Comparison of ENCODE assay signal across 8 cellular contexts in genomic region chr6:159959165-159959975, GRCh38. TPM values are rescaled to one million over a fixed set of nuclear protein-coding genes. Genes with fewer than 3 reads are reported as not detected.
DNase-seq lines count a peak whose midpoint lies in the region; ATAC-seq and TF ChIP-seq lines count a peak whose summit lies in the region.

No MANE protein-coding gene starts in this region.

- H3K9ac ChIP-seq in MM.1S (ENCODE audit: low read length), result no peak overlapping the region

- H3K27ac ChIP-seq in MM.1S (ENCODE audit: low read length) (no peak overlapping the region), right atrium auricular region (peak overlapping the region; percentile 38 to 46), transverse colon (peak overlapping the region; percentile 17 to 62 (median 42))

- in situ Hi-C loops in transverse colon (cut with MboI; ENCODE audit: low pct_ligation_motif_present in 1 of 4, low pct_unique_long_range_greater_than_20kb in 1 of 4, low sequenced_read_pairs in 3 of 4), result loop anchor here in 1 of 4 donors (25.0 kb wide), 1 partner anchor 272 kb away; the partner anchor contains the start of gene SOD2

- TF ChIP-seq POLR2A in transverse colon (IDR thresholded peaks at IDR 0.05), result no peak

- no peak overlapping the region for H3K4me2 ChIP-seq in MM.1S (ENCODE audit: low read depth, low read length)

- 0 out of 2 replicates have a peak overlapping the region, but pooled peaks have one; percentile 26 for H2AFZ ChIP-seq in MM.1S (ENCODE audit: low read length)

- DNase-seq in MM.1S (no peak), right atrium auricular region (ENCODE audit: low spot score) (no peak), transverse colon (no peak), Ammon's horn (ENCODE audit: low spot score) (no peak), nucleus accumbens (lab: John Stamatoyannopoulos, UW) (no peak)

- H3K4me1 ChIP-seq in MM.1S (ENCODE audit: low read length) (peaks cover 15% of the 10 kb centered on the region; the same call in 1 of the 2 replicates), right atrium auricular region (peaks cover 0 to 15% of the 10 kb centered on the region in 2 donors), transverse colon (no peaks in the 10 kb centered on the region)

- ATAC-seq in GM21619 (IDR thresholded peaks at IDR 0.05; ENCODE audit: unreplicated experiment) (peak; percentile 56), GM19455 (IDR thresholded peaks at IDR 0.05; ENCODE audit: unreplicated experiment) (no peak), GM19328 (IDR thresholded peaks at IDR 0.05; ENCODE audit: unreplicated experiment) (no peak)

- H3K9me3 ChIP-seq in MM.1S (replicated peaks; ENCODE audit: insufficient read depth, low read length), result no peaks in the 10 kb centered on the region
- H3K9me3 ChIP-seq in right atrium auricular region, result no peaks in the 10 kb centered on the region
- H3K9me3 ChIP-seq in transverse colon, result no peaks in the 10 kb centered on the region

- intact Hi-C loops in transverse colon (cut with DNase I; ENCODE audit: low total_unique reads), result no loop called here

- no peak for TF ChIP-seq EP300 in transverse colon (IDR thresholded peaks at IDR 0.05; ENCODE audit: low read depth)

- H3K4me3 ChIP-seq in MM.1S (ENCODE audit: low read length) (no peak overlapping the region), right atrium auricular region (no peak overlapping the region), transverse colon (no peak overlapping the region)

- TF ChIP-seq CTCF in MM.1S (IDR thresholded peaks at IDR 0.05; ENCODE audit: low read length) (no peak), right atrium auricular region (IDR thresholded peaks at IDR 0.05) (no peak), transverse colon (IDR thresholded peaks at IDR 0.05) (no peak)

- H4K20me1 ChIP-seq in MM.1S (ENCODE audit: insufficient read depth, low read length), result no peaks in the 10 kb centered on the region

- 90% methylated on average over 6 of the region's 6 CpGs; no CpG with 5 or more reads in 1 of the 2 donors for WGBS in transverse colon (ENCODE audit: low coverage in 1 of 2), 2 donors

- no peaks in the 10 kb centered on the region for H3F3A ChIP-seq in MM.1S (ENCODE audit: insufficient read depth, low read length)

- H3K79me2 ChIP-seq in MM.1S (ENCODE audit: low read length), result no peaks in the 10 kb centered on the region

- H3K27me3 ChIP-seq in MM.1S (replicated peaks; ENCODE audit: insufficient read depth, low read length) (no peaks in the 10 kb centered on the region), right atrium auricular region (no peaks in the 10 kb centered on the region), transverse colon (no peaks in the 10 kb centered on the region)

- no peaks in the 10 kb centered on the region for H3K9me2 ChIP-seq in MM.1S (replicated peaks; ENCODE audit: insufficient read depth, low read length)

- H3K36me3 ChIP-seq in MM.1S (replicated peaks; ENCODE audit: insufficient read depth, low read length), result no peaks in the 10 kb centered on the region
- no peaks in the 10 kb centered on the region for H3K36me3 ChIP-seq in right atrium auricular region
- no peaks in the 10 kb centered on the region for H3K36me3 ChIP-seq in transverse colon

RNA-seq across cellular contexts. Expression of gene IGF2R, which starts 9.5 kb away (rescaled TPM):
- total RNA-seq in right atrium auricular region (10 to 100 TPM; 47.9 to 48.9 TPM), transverse colon (100 to 1,000 TPM in 1 of 4 donors, 10 to 100 TPM in 3; 48.8 to 106 (median 92.3) TPM)
